18 cellular contexts compared by ENCODE assay signal in genomic region chr1:40781614-40781971, GRCh38. TPM values are rescaled to one million over a fixed set of nuclear protein-coding genes. Genes with fewer than 3 reads are reported as not detected.
"Had no signal": no experiment of that assay in that cellular context is flagged by ENCODE, and none has a peak within 500 bp of the region (broad histone marks: within the 10 kb centered on the region; RNA-seq: fewer than 3 reads in every experiment).

No MANE protein-coding gene starts in this region.

- DNase-seq: activated CD4-positive, alpha-beta T cell treated with anti-CD3 and anti-CD28 coated beads for 4 hours; activated CD4-positive, alpha-beta T cell treated with anti-CD3 and anti-CD28 coated beads, Interleukin-2, amount 50 U/mL, for 48 hours; activated naive CD4-positive, alpha-beta T cell treated with Interleukin-2 at 50 U/mL for 16 hours; activated T-cell treated with anti-CD3 and anti-CD28 coated beads, Interleukin-2, amount 50 U/mL, for 48 hours; anterior cingulate cortex; body of pancreas; effector CD4-positive, alpha-beta T cell; heart right ventricle; left colon; stimulated activated CD4-positive, alpha-beta T cell treated with anti-CD3 and anti-CD28 coated beads, Interleukin-1b, Interleukin-23, amount 100 ng/mL, for 48 hours; substantia nigra; T-cell; T-helper 9 cell; thyroid gland had no signal

- H3K9me3 Mint-ChIP-seq: dendritic cell treated with granulocyte-macrophage colony-stimulating factor and Interleukin-4, amounts not matched to agents 40 ng/mL and 50 ng/mL, for 4 days; stimulated activated naive CD8-positive, alpha-beta T cell treated with anti-CD3 and anti-CD28 coated beads, Interleukin-15, Interleukin-2, amounts not matched to agents 100 ng/mL and 50 ng/mL, for 24 hours had no signal

- ATAC-seq: body of pancreas, T-cell had no signal

- H3K4me3 Mint-ChIP-seq: dendritic cell treated with granulocyte-macrophage colony-stimulating factor and Interleukin-4, amounts not matched to agents 40 ng/mL and 50 ng/mL, for 4 days; memory B cell; stimulated activated naive CD8-positive, alpha-beta T cell treated with anti-CD3 and anti-CD28 coated beads, Interleukin-15, Interleukin-2, amounts not matched to agents 100 ng/mL and 50 ng/mL, for 24 hours had no signal

- H3K27ac Mint-ChIP-seq: dendritic cell treated with granulocyte-macrophage colony-stimulating factor and Interleukin-4, amounts not matched to agents 40 ng/mL and 50 ng/mL, for 4 days; memory B cell; stimulated activated naive CD8-positive, alpha-beta T cell treated with anti-CD3 and anti-CD28 coated beads, Interleukin-15, Interleukin-2, amounts not matched to agents 100 ng/mL and 50 ng/mL, for 24 hours; T-cell had no signal

RNA-seq across cellular contexts. Expression of gene KCNQ4, which starts 2.0 kb away (rescaled TPM):
- total RNA-seq: pulmonary artery endothelial cell had no signal
